ENCODE assay signal across 22 cellular contexts in the genomic region with DNA sequence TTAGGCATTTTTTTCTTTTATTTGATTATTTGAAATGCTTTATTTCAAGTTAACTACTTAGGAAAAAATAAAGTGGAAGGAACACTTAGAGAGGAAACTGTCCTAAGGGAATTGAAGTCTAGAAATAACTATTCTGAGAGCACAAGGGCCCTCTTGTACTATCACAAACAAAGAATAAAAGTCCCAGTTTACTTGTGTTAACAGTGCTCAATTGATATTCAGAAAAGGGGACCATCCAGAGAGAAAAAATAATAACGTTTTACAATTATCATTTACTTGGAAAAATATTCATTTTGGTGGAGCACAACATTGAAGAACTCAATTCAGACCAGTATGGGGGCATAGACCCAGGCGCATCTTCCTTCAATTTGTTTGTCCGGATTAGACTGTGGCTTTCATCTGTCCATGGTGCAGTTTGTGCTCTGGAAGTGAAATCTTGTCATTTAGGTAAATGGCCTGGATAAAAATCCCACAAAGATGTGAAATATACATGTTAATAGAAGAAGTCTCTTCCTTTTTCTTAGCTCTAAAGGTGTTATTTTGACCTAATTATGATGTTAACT. TPM values are rescaled to one million over a fixed set of nuclear protein-coding genes. Genes with fewer than 3 reads are reported as not detected.
DNase-seq lines count a peak whose midpoint lies in the region; ATAC-seq and TF ChIP-seq lines count a peak whose summit lies in the region.
"Had no signal": no experiment of that assay in that cellular context is flagged by ENCODE, and none has a peak within 500 bp of the region (broad histone marks: within the 10 kb centered on the region; RNA-seq: fewer than 3 reads in every experiment).

No MANE protein-coding gene starts in this region.

- peak overlapping the region in 1 of 2 experiments; percentile 17; a peak in 1 of 4 replicates for H4K8ac ChIP-seq in IMR-90 (ENCODE audit: low read depth in 2 of 2, low read length in 2 of 2)

- H3K9me3 Mint-ChIP-seq in T-helper 2 cell treated with Interferon-gamma antibody and Interleukin-4, amounts not matched to agents 5 μg/mL and 100 μg/mL, for 36 hours, result no peaks in the 10 kb centered on the region
- H3K9me3 Mint-ChIP-seq: CD4-positive, alpha-beta T cell had no signal

- no peak overlapping the region for H2AFZ ChIP-seq in IMR-90 (replicated peaks; ENCODE audit: low read length, poor library complexity)

- peak overlapping the region; percentile 14 for H2BK5ac ChIP-seq in IMR-90 (ENCODE audit: low read depth, low read length, poor library complexity, severe bottlenecking)

- no peak for TF ChIP-seq RAD21 in IMR-90 (IDR thresholded peaks at IDR 0.05; ENCODE audit: low read length)

- H3K27me3 Mint-ChIP-seq in T-helper 2 cell treated with Interferon-gamma antibody and Interleukin-4, amounts not matched to agents 5 μg/mL and 100 μg/mL, for 36 hours (ENCODE audit: low read depth), result no peaks in the 10 kb centered on the region
- H3K27me3 Mint-ChIP-seq: CD4-positive, alpha-beta T cell had no signal

- no peak overlapping the region for H3K14ac ChIP-seq in IMR-90 (replicated peaks; ENCODE audit: low read depth, low read length)

- peaks cover 11% of the 10 kb centered on the region for H3K36me3 ChIP-seq in IMR-90 (ENCODE audit: control insufficient read depth, insufficient read depth, low read length)
- H3K36me3 ChIP-seq: BLaER1 had no signal

- H3K4me3 Mint-ChIP-seq in T-helper 2 cell treated with Interferon-gamma antibody and Interleukin-4, amounts not matched to agents 5 μg/mL and 100 μg/mL, for 36 hours, result no peak overlapping the region
- H3K4me3 Mint-ChIP-seq: CD4-positive, alpha-beta T cell had no signal

- CTCF ChIA-PET in IMR-90 (lab: Yijun Ruan, JAX), result no interaction called here

- in situ Hi-C loops in IMR-90 (cut with MboI; ENCODE audit: low sequenced_read_pairs), result loop anchor here (5.0 to 10.0 kb wide), 2 partner anchors 140 to 253 kb away; no protein-coding TSS in a partner anchor

- H3K79me1 ChIP-seq in IMR-90 (ENCODE audit: low read depth in 1 of 2, low read length in 2 of 2), result peaks cover 0 to 12% of the 10 kb centered on the region in 2 experiments; a peak in 2 of 4 replicates

- H3K18ac ChIP-seq in IMR-90 (ENCODE audit: low read depth, low read length), result peak overlapping the region; percentile 50; the same call in 1 of the 2 replicates

- dilution Hi-C loops in IMR-90 (cut with HindIII; ENCODE audit: low sequenced_read_pairs, unreplicated experiment), result loop anchor here (25.0 kb wide), 1 partner anchor 258 kb away; no protein-coding TSS in a partner anchor

- H3K4me3 ChIP-seq in IMR-90 (ENCODE audit: insufficient read depth, low read depth, low read length) (no peak overlapping the region), dorsolateral prefrontal cortex (peak overlapping the region in 6 of 59 donors; percentile 3 to 32 (median 14))
- H3K4me3 ChIP-seq: BLaER1 had no signal

- H3K4ac ChIP-seq in IMR-90 (ENCODE audit: low read depth, low read length), result no peak overlapping the region

- no peak overlapping the region for H3K27ac Mint-ChIP-seq in T-helper 2 cell treated with Interferon-gamma antibody and Interleukin-4, amounts not matched to agents 5 μg/mL and 100 μg/mL, for 36 hours
- H3K27ac Mint-ChIP-seq: CD4-positive, alpha-beta T cell had no signal

- H3K4me1 ChIP-seq in IMR-90 (ENCODE audit: control insufficient read depth, insufficient read depth, low read length), result peaks cover 10% of the 10 kb centered on the region
- H3K4me1 ChIP-seq: BLaER1, Caco-2 had no signal

- ATAC-seq in IMR-90 (ENCODE audit: low read depth) (no peak), GM18867 (IDR thresholded peaks at IDR 0.05; ENCODE audit: unreplicated experiment) (no peak)

- no peak overlapping the region for H3K27ac ChIP-seq in IMR-90 (ENCODE audit: insufficient read depth, low read length)
- H3K27ac ChIP-seq in dorsolateral prefrontal cortex, result peak overlapping the region; percentile 59 to 99 (median 94)
- peak overlapping the region; percentile 98 for H3K27ac ChIP-seq in temporal lobe (ENCODE audit: low read depth, low read length)
- H3K27ac ChIP-seq: BLaER1 had no signal

- H2BK120ac ChIP-seq in IMR-90 (ENCODE audit: low read depth, low read length), result no peak overlapping the region

- no peaks in the 10 kb centered on the region for H3K36me3 Mint-ChIP-seq in T-helper 2 cell treated with Interferon-gamma antibody and Interleukin-4, amounts not matched to agents 5 μg/mL and 100 μg/mL, for 36 hours (ENCODE audit: low read depth)

- H3K23ac ChIP-seq in IMR-90 (ENCODE audit: low read depth, low read length), result no peak overlapping the region

- H3K27me3 ChIP-seq in IMR-90 (ENCODE audit: control insufficient read depth, insufficient read depth, low read length) (no peaks in the 10 kb centered on the region), dorsolateral prefrontal cortex (no peaks in the 10 kb centered on the region)
- H3K27me3 ChIP-seq: BLaER1 had no signal

- no peak overlapping the region for H2AK9ac ChIP-seq in IMR-90 (replicated peaks; ENCODE audit: low read depth, low read length, poor library complexity)

- peak overlapping the region; percentile 64; the same call in 1 of the 2 replicates for H2AK5ac ChIP-seq in IMR-90 (ENCODE audit: low read depth, low read length)

- no peak overlapping the region for H4K5ac ChIP-seq in IMR-90 (ENCODE audit: low read depth, low read length)

- H3K4me2 ChIP-seq in IMR-90 (ENCODE audit: low read depth, low read length), result no peak overlapping the region
- H3K4me2 ChIP-seq: BLaER1 had no signal

- BruUV-seq in IMR-90 (replicated peaks; lab: Mats Ljungman, UMichigan), result no TSS peak

- DNase-seq in IMR-90 (no peak), dorsolateral prefrontal cortex (no peak), midbrain (lab: John Stamatoyannopoulos, UW) (peak; percentile 83), dermis blood vessel endothelial cell (no peak)
- no peak for DNase-seq in T-helper 2 cell treated with Interferon-gamma antibody and Interleukin-4, amounts not matched to agents 5 μg/mL and 100 μg/mL, for 36 hours (ENCODE audit: low spot score)
- DNase-seq: Caco-2; CD4-positive, alpha-beta T cell; DND-41; Karpas-422; MV-4-11; NCI-H1105 treated with DMSO at 0.1 percent for 48 hours; NCI-H2029 treated with DMSO at 0.1 percent for 48 hours; NCI-H2171 treated with DMSO at 0.1 percent for 48 hours; NCI-H526; Right ventricle myocardium superior had no signal

- no peaks in the 10 kb centered on the region for H3K4me1 Mint-ChIP-seq in T-helper 2 cell treated with Interferon-gamma antibody and Interleukin-4, amounts not matched to agents 5 μg/mL and 100 μg/mL, for 36 hours (ENCODE audit: low read depth)

- H3K9me1 ChIP-seq in IMR-90 (ENCODE audit: insufficient read depth, low read length), result peaks cover 4% of the 10 kb centered on the region

- POLR2A ChIA-PET in IMR-90 (lab: Charles Lee; ENCODE audit: unreplicated experiment), result no interaction called here

- no peak for TF ChIP-seq POLR2A in IMR-90 (IDR thresholded peaks at IDR 0.05; ENCODE audit: low read depth, low read length)

- intact Hi-C loops in IMR-90 (cut with micrococcal nuclease) (loop anchor here (5.0 to 10.0 kb wide), 3 partner anchors 78 to 860 kb away; a partner anchor contains a TSS), dorsolateral prefrontal cortex (cut with DNase I) (loop anchor here (5.0 kb wide), 2 partner anchors 153 to 253 kb away; no protein-coding TSS in a partner anchor)

- no CpG with 5 or more reads among the region's 3 CpGs for WGBS in IMR-90 (ENCODE audit: extremely low coverage in 2 of 2, insufficient read length in 1 of 2), 2 experiments

- H3K9ac ChIP-seq in IMR-90 (ENCODE audit: low read depth, low read length), result no peak overlapping the region
- H3K9ac ChIP-seq: BLaER1 had no signal

- H4K20me1 ChIP-seq in IMR-90 (ENCODE audit: insufficient read depth, low read length), result no peaks in the 10 kb centered on the region
- H4K20me1 ChIP-seq: BLaER1 had no signal

- no peaks in the 10 kb centered on the region for H3K9me3 ChIP-seq in IMR-90 (ENCODE audit: control insufficient read depth, insufficient read depth, low read length)
- H3K9me3 ChIP-seq: BLaER1, Caco-2 had no signal

- H2BK15ac ChIP-seq in IMR-90 (ENCODE audit: low read depth, low read length), result no peak overlapping the region

- H3K56ac ChIP-seq in IMR-90 (ENCODE audit: extremely low read depth, insufficient read depth, low read length), result no peak overlapping the region

- H4K91ac ChIP-seq in IMR-90 (ENCODE audit: insufficient read depth, low read depth, low read length), result peak overlapping the region; percentile 55

- no peak overlapping the region; the same call in 1 of the 2 replicates for H2BK20ac ChIP-seq in IMR-90 (ENCODE audit: low read depth, low read length)

- TF ChIP-seq CTCF in IMR-90 (conservative IDR thresholded peaks at IDR 0.05; ENCODE audit: low read depth, low read length) (no peak), dorsolateral prefrontal cortex (IDR thresholded peaks at IDR 0.05 in 54 of 56, conservative IDR thresholded peaks at IDR 0.05 in 2 of 56; ENCODE audit: low read depth in 1 of 56, partially characterized antibody in 56 of 56) (peak in 7 of 56 donors; percentile 9 to 28 (median 12))

TF ChIP-seq in IMR-90, 13 proteins besides CTCF, POLR2A, EP300 and RAD21:
- no peak for TF ChIP-seq MXI1 (IDR thresholded peaks at IDR 0.05; ENCODE audit: borderline replicate concordance, low read depth, low read length)
- no peak for TF ChIP-seq FOS (IDR thresholded peaks at IDR 0.05; ENCODE audit: low read depth, low read length)
- TF ChIP-seq MAFK (IDR thresholded peaks at IDR 0.05; ENCODE audit: low read depth, low read length), result no peak

RNA-seq across cellular contexts. Expression of a gene that starts 54.5 kb away (rescaled TPM):
- total RNA-seq in IMR-90 (2012; rRNA removed), result not detected in 2 replicates
- polyA plus RNA-seq in IMR-90 (2012; rRNA removed), result not detected in 2 replicates
- polyA plus RNA-seq in IMR-90 (2012; cell fraction: cytosol; rRNA removed), result not detected in 2 replicates
- polyA plus RNA-seq in IMR-90 (2012; cell fraction: nucleus; rRNA removed; ENCODE audit: low replicate concordance), result not detected in 2 replicates
- total RNA-seq in dorsolateral prefrontal cortex, result 10 to 100 TPM in 1 of 120 experiments, 1 to 10 TPM in 50, under 1 TPM in 55, not detected in 14; 0.20 to 10.8 (median 0.99) TPM
- total RNA-seq in temporal lobe, result not detected
- not detected in 2 replicates for total RNA-seq in dermis blood vessel endothelial cell
- total RNA-seq: A673; Caco-2; CD4-positive, alpha-beta T cell; G401; H4; M059J; Right ventricle myocardium superior had no signal
